ENCODE assay signal across 17 cellular contexts in the genomic region with DNA sequence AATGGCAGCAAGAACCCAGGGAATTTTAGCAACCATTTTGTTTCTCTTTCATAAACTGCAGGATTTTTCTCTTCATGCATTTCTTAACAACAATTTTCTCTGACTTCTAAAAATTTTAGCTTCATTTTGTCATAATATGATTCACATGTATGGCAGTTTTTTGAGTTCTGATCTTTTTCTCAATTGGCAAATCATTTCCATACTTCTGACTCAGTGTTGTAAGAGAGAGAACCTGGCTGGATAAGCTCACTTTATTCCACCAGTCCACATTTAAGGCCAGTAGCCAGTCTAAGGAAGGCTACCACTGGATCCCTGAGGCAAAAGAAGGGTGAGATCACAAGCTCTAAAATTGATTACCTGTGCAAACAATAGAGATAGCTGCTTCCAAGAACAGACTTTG. TPM values are rescaled to one million over a fixed set of nuclear protein-coding genes. Genes with fewer than 3 reads are reported as not detected.
"Had no signal": no experiment of that assay in that cellular context is flagged by ENCODE, and none has a peak within 500 bp of the region (broad histone marks: within the 10 kb centered on the region; RNA-seq: fewer than 3 reads in every experiment).

No MANE protein-coding gene starts in this region.

- H3K27ac ChIP-seq: brain microvascular endothelial cell, hepatocyte, neural progenitor cell, ovary, transverse colon, vagina had no signal

- H3K36me3 Mint-ChIP-seq: activated naive CD8-positive, alpha-beta T cell; neural progenitor cell; stimulated activated memory B cell treated with anti-CD40 and anti-IgM and Interleukin-4, amounts not matched to agents 10 μg/mL and 1 μg/mL and 100 μg/mL, for 72 hours had no signal

- H3K27me3 ChIP-seq: brain microvascular endothelial cell, hepatocyte, neural progenitor cell, ovary, transverse colon, vagina had no signal

- H3K4me2 ChIP-seq: hepatocyte, neural progenitor cell had no signal

- H2AFZ ChIP-seq: hepatocyte, neural progenitor cell had no signal

- H3K36me3 ChIP-seq: brain microvascular endothelial cell, neural progenitor cell, ovary, transverse colon, vagina had no signal

- H3K79me2 ChIP-seq: hepatocyte had no signal

- H3K27me3 Mint-ChIP-seq: activated naive CD8-positive, alpha-beta T cell; stimulated activated memory B cell treated with anti-CD40 and anti-IgM and Interleukin-4, amounts not matched to agents 10 μg/mL and 1 μg/mL and 100 μg/mL, for 72 hours had no signal

- H3K4me1 Mint-ChIP-seq: neural progenitor cell; stimulated activated memory B cell treated with anti-CD40 and anti-IgM and Interleukin-4, amounts not matched to agents 10 μg/mL and 1 μg/mL and 100 μg/mL, for 72 hours had no signal

- H3K4me3 Mint-ChIP-seq: activated naive CD8-positive, alpha-beta T cell; neural progenitor cell; stimulated activated memory B cell treated with anti-CD40 and anti-IgM and Interleukin-4, amounts not matched to agents 10 μg/mL and 1 μg/mL and 100 μg/mL, for 72 hours; WTC11 had no signal

- H3K4me3 ChIP-seq: hepatocyte, neural progenitor cell, ovary, transverse colon, vagina had no signal

- H3K9ac ChIP-seq: neural progenitor cell had no signal

- H3K27ac Mint-ChIP-seq: activated naive CD8-positive, alpha-beta T cell; neural progenitor cell; stimulated activated memory B cell treated with anti-CD40 and anti-IgM and Interleukin-4, amounts not matched to agents 10 μg/mL and 1 μg/mL and 100 μg/mL, for 72 hours; WTC11 had no signal

- DNase-seq: activated CD4-positive, alpha-beta T cell treated with anti-CD3 and anti-CD28 coated beads for 4 hours; activated CD8-positive, alpha-beta memory T cell treated with anti-CD3 and anti-CD28 coated beads for 24 hours; activated gamma-delta T cell treated with Interleukin-2 at 50 U/mL for 16 hours; brain microvascular endothelial cell; effector CD8-positive, alpha-beta T cell; ovary; stimulated activated CD4-positive, alpha-beta T cell treated with anti-CD3 and anti-CD28 coated beads, Interleukin-12 subunit alpha, Interleukin-12 subunit beta, amount 100 ng/mL, for 4 hours; stimulated activated CD4-positive, alpha-beta T cell treated with anti-CD3 and anti-CD28 coated beads, Interleukin-2, amount 100 ng/mL, for 24 hours; transverse colon had no signal

- H3K4me1 ChIP-seq: neural progenitor cell, transverse colon, vagina had no signal

- ATAC-seq: left lobe of liver; stimulated activated memory B cell treated with anti-CD40 and anti-IgM and Interleukin-4, amounts not matched to agents 10 μg/mL and 1 μg/mL and 100 μg/mL, for 72 hours; WTC11 had no signal

- H3K9me3 ChIP-seq: ovary, vagina had no signal

RNA-seq across cellular contexts. Expression of a gene that starts 42.8 kb away (rescaled TPM):
- total RNA-seq: T-helper 2 cell treated with Interferon-gamma antibody and Interleukin-4, amounts not matched to agents 100 ng/mL and 5 ng/mL, for 36 hours had no signal
